ENCODE assay signal across 17 cellular contexts in the genomic region with DNA sequence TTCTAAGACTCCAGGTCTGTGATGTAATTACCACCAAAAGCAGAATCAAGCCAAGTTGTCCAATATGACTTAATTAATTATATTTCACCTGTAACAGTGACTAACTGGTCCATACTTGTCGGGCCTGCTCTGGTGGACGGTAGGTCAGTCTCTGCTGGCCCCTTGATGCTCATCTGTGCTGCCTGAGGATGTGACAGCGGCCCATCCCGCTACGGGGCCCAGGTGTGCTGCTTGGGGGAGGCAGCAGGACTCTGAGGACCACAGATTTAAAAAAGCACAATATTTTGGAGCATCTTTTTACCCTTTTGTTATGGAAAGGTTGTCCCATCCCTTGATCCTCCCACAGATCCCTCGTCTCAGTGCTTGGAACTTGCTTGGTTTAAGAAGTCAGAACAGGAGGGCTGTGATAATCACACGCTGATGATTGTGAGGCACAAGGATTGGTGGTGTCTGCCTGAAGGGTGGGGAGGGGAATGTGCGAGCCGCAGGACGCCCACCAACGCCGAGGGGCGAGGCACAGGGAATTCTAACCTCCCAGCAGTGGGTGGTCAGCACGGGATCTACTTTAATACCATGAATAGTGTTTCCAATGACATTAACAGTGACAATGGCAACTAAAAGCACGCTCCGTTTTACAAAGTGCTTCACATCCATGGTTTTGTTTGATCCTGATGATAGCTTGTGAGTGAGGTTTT. TPM values are rescaled to one million over a fixed set of nuclear protein-coding genes. Genes with fewer than 3 reads are reported as not detected.
"Had no signal": no experiment of that assay in that cellular context is flagged by ENCODE, and none has a peak within 500 bp of the region (broad histone marks: within the 10 kb centered on the region; RNA-seq: fewer than 3 reads in every experiment).

No MANE protein-coding gene starts in this region.

- H3K9me3 ChIP-seq: MG63 had no signal

- DNase-seq: Karpas-422, KG1, MG63, NCI-H1105 treated with DMSO at 0.1 percent for 48 hours, NCI-H1417 treated with DMSO at 0.1 percent for 48 hours, NCI-H1694 treated with DMSO at 0.1 percent for 48 hours, NCI-H1930, NCI-H2107, NCI-H226, NCI-H446, NCI-H524 treated with DMSO at 0.1 percent for 48 hours, NCI-H774, Right ventricle myocardium superior, RPMI8226, SIG-M5 had no signal

- H3K27ac ChIP-seq: SJSA1, SK-N-MC had no signal

- H3K4me3 ChIP-seq: MG63, SJSA1, SK-N-MC had no signal

- H3K36me3 ChIP-seq: MG63, SJSA1 had no signal

- H3K27me3 ChIP-seq: MG63, SJSA1 had no signal

RNA-seq across cellular contexts. Expression of a gene that starts 27.8 kb away (rescaled TPM):
- total RNA-seq: SJSA1 had no signal
